In the genomic region with DNA sequence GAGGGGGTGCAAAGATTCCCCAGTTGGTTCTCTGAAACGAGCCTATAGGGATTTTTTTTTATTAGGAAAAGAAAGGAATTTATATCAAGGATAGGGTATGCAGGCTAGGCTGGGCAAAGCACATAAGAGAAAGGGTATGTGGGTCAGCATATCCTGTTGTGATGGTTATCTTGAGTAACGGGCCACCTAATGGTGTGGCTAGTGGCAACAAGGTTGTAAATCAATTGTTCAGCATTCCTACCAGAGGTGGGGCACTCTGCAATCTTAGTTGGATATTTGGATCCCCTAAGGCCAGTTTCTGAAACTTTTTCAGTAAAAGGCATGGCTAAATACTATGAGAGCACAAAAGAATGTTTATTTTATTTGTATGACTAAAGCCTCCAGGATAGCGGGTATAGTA, we compare ENCODE assay signal across 37 cellular contexts. TPM values are rescaled to one million over a fixed set of nuclear protein-coding genes. Genes with fewer than 3 reads are reported as not detected.
"Had no signal": no experiment of that assay in that cellular context is flagged by ENCODE, and none has a peak within 500 bp of the region (broad histone marks: within the 10 kb centered on the region; RNA-seq: fewer than 3 reads in every experiment).

No MANE protein-coding gene starts in this region.

- H3K36me3 ChIP-seq: MG63 had no signal

- H3K27ac Mint-ChIP-seq: activated CD4-positive, alpha-beta memory T cell treated with anti-CD3 and anti-CD28 coated beads, Interleukin-2, amount 10 ng/mL, durations not matched to agents 7 days and 5 days; activated CD8-positive, alpha-beta memory T cell treated with anti-CD3 and anti-CD28 coated beads, Interleukin-2, amount 10 ng/mL, durations not matched to agents 7 days and 5 days; activated naive CD4-positive, alpha-beta T cell treated with anti-CD3 and anti-CD28 coated beads, Interleukin-2, amount 10 ng/mL, durations not matched to agents 7 days and 5 days; activated naive CD8-positive, alpha-beta T cell; activated naive CD8-positive, alpha-beta T cell treated with anti-CD3 and anti-CD28 coated beads, Interleukin-2, amount 50 U/mL, for 24 hours; brain had no signal

- H3K9me3 ChIP-seq: MG63 had no signal

- H3K27ac ChIP-seq: PC-9, RWPE1, VCaP had no signal

- H3K4me3 ChIP-seq: MG63, PC-9 had no signal

- DNase-seq: activated CD4-positive, alpha-beta memory T cell treated with anti-CD3 and anti-CD28 coated beads, Interleukin-2, amount 10 ng/mL, durations not matched to agents 7 days and 5 days; activated CD4-positive, alpha-beta T cell treated with anti-CD3 and anti-CD28 coated beads for 1 hour; activated CD4-positive, alpha-beta T cell treated with anti-CD3 and anti-CD28 coated beads for 48 hours; activated CD4-positive, CD25-positive, alpha-beta regulatory T cell; activated CD8-positive, alpha-beta memory T cell treated with anti-CD3 and anti-CD28 coated beads for 24 hours; activated CD8-positive, alpha-beta memory T cell treated with anti-CD3 and anti-CD28 coated beads, Interleukin-2, amount 10 ng/mL, durations not matched to agents 7 days and 5 days; activated CD8-positive, alpha-beta memory T cell treated with anti-CD3 and anti-CD28 coated beads, Interleukin-2, amount 50 U/mL, for 48 hours; activated effector memory CD4-positive, alpha-beta T cell treated with Interleukin-2 at 50 U/mL for 16 hours; activated naive CD4-positive, alpha-beta T cell treated with anti-CD3 and anti-CD28 coated beads, Interleukin-2, amount 10 ng/mL, durations not matched to agents 7 days and 5 days; activated naive CD8-positive, alpha-beta T cell treated with anti-CD3 and anti-CD28 coated beads, Interleukin-2, amount 50 U/mL, for 24 hours; activated T-cell treated with anti-CD3 and anti-CD28 coated beads, Interleukin-2, amount 50 U/mL, for 48 hours; anterior cingulate cortex; central memory CD4-positive, alpha-beta T cell; Karpas-422; KBM-7; MG63; NCI-H1048; NCI-H1436 treated with DMSO at 0.1 percent for 48 hours; NCI-H187; NCI-H2029 treated with DMSO at 0.1 percent for 48 hours; NCI-H2107; NCI-H2171; NCI-H510A; NCI-H526; NCI-H748 treated with DMSO at 0.1 percent for 48 hours; NK-92 treated with Interleukin-12 subunit alpha and Interleukin-12 subunit beta, amount 100 ng/mL, for 24 hours; PC-9; SIG-M5; T-helper 1 cell; T-helper 2 cell; T-helper 9 cell had no signal

- H3K4me1 Mint-ChIP-seq: activated CD4-positive, alpha-beta memory T cell treated with anti-CD3 and anti-CD28 coated beads, Interleukin-2, amount 10 ng/mL, durations not matched to agents 7 days and 5 days; activated CD8-positive, alpha-beta memory T cell treated with anti-CD3 and anti-CD28 coated beads, Interleukin-2, amount 10 ng/mL, durations not matched to agents 7 days and 5 days; activated naive CD4-positive, alpha-beta T cell treated with anti-CD3 and anti-CD28 coated beads, Interleukin-2, amount 10 ng/mL, durations not matched to agents 7 days and 5 days; activated naive CD8-positive, alpha-beta T cell treated with anti-CD3 and anti-CD28 coated beads, Interleukin-2, amount 50 U/mL, for 24 hours; brain had no signal

- H3K27me3 Mint-ChIP-seq: activated CD4-positive, alpha-beta memory T cell treated with anti-CD3 and anti-CD28 coated beads, Interleukin-2, amount 10 ng/mL, durations not matched to agents 7 days and 5 days; activated CD8-positive, alpha-beta memory T cell treated with anti-CD3 and anti-CD28 coated beads, Interleukin-2, amount 10 ng/mL, durations not matched to agents 7 days and 5 days; activated naive CD4-positive, alpha-beta T cell treated with anti-CD3 and anti-CD28 coated beads, Interleukin-2, amount 10 ng/mL, durations not matched to agents 7 days and 5 days; activated naive CD8-positive, alpha-beta T cell; activated naive CD8-positive, alpha-beta T cell treated with anti-CD3 and anti-CD28 coated beads, Interleukin-2, amount 50 U/mL, for 24 hours; brain had no signal

- H3K9me3 Mint-ChIP-seq: activated CD4-positive, alpha-beta memory T cell treated with anti-CD3 and anti-CD28 coated beads, Interleukin-2, amount 10 ng/mL, durations not matched to agents 7 days and 5 days; activated naive CD4-positive, alpha-beta T cell treated with anti-CD3 and anti-CD28 coated beads, Interleukin-2, amount 10 ng/mL, durations not matched to agents 7 days and 5 days; activated naive CD8-positive, alpha-beta T cell treated with anti-CD3 and anti-CD28 coated beads, Interleukin-2, amount 50 U/mL, for 24 hours had no signal

- H3K4me3 Mint-ChIP-seq: activated CD4-positive, alpha-beta memory T cell treated with anti-CD3 and anti-CD28 coated beads, Interleukin-2, amount 10 ng/mL, durations not matched to agents 7 days and 5 days; activated CD8-positive, alpha-beta memory T cell treated with anti-CD3 and anti-CD28 coated beads, Interleukin-2, amount 10 ng/mL, durations not matched to agents 7 days and 5 days; activated naive CD4-positive, alpha-beta T cell treated with anti-CD3 and anti-CD28 coated beads, Interleukin-2, amount 10 ng/mL, durations not matched to agents 7 days and 5 days; activated naive CD8-positive, alpha-beta T cell; activated naive CD8-positive, alpha-beta T cell treated with anti-CD3 and anti-CD28 coated beads, Interleukin-2, amount 50 U/mL, for 24 hours; brain had no signal

- H3K36me3 Mint-ChIP-seq: activated CD8-positive, alpha-beta memory T cell treated with anti-CD3 and anti-CD28 coated beads, Interleukin-2, amount 10 ng/mL, durations not matched to agents 7 days and 5 days; activated naive CD4-positive, alpha-beta T cell treated with anti-CD3 and anti-CD28 coated beads, Interleukin-2, amount 10 ng/mL, durations not matched to agents 7 days and 5 days; activated naive CD8-positive, alpha-beta T cell; brain had no signal

- H3K27me3 ChIP-seq: MG63 had no signal

RNA-seq across cellular contexts. Expression of a gene that starts 42.7 kb away (rescaled TPM):
- total RNA-seq: activated CD4-positive, alpha-beta memory T cell treated with anti-CD3 and anti-CD28 coated beads, Interleukin-2, amount 10 ng/mL, durations not matched to agents 7 days and 5 days; activated CD8-positive, alpha-beta memory T cell treated with anti-CD3 and anti-CD28 coated beads, Interleukin-2, amount 10 ng/mL, durations not matched to agents 7 days and 5 days; PC-9; Right ventricle myocardium inferior; SK-MEL-5 had no signal
